9 cellular contexts compared by ENCODE assay signal in genomic region chr4:154492288-154492687, GRCh38. TPM values are rescaled to one million over a fixed set of nuclear protein-coding genes. Genes with fewer than 3 reads are reported as not detected.
DNase-seq lines count a peak whose midpoint lies in the region; ATAC-seq, FAIRE-seq and TF ChIP-seq lines count a peak whose summit lies in the region.
"Had no signal": no experiment of that assay in that cellular context is flagged by ENCODE, and none has a peak within 500 bp of the region (broad histone marks: within the 10 kb centered on the region; RNA-seq: fewer than 3 reads in every experiment).

No MANE protein-coding gene starts in this region.

- POLR2A ChIA-PET in K562 (lab: Yijun Ruan, JAX), result no interaction called here
- POLR2A ChIA-PET in naive thymus-derived CD8-positive, alpha-beta T cell (lab: Charles Lee), result no interaction called here

- intact Hi-C loops in K562 (cut with micrococcal nuclease) (no loop called here), body of pancreas (cut with DNase I) (no loop called here)

- peaks cover 6 to 46% (median 38%) of the 10 kb centered on the region in 10 experiments; a peak in 18 of 20 replicates for H3K4me1 ChIP-seq in BLaER1 treated with 17β-estradiol and CSF1 and Interleukin-3, amounts not matched to agents 10 nM and 100 nM
- H3K4me1 ChIP-seq in K562 (replicated peaks in 1 of 2; ENCODE audit: control insufficient read depth in 2 of 2, insufficient read depth in 2 of 2, low read length in 2 of 2), result peaks cover 3 to 22% of the 10 kb centered on the region in 2 experiments; a peak in 3 of 5 replicates
- H3K4me1 ChIP-seq in body of pancreas, result peaks cover 24% of the 10 kb centered on the region

- H3K9me3 Mint-ChIP-seq in naive thymus-derived CD8-positive, alpha-beta T cell, result peaks cover 0 to 6% (median 0%) of the 10 kb centered on the region in 9 donors

- peak; percentile 28 for FAIRE-seq in GM19239 (lab: Jason Lieb, UNC)
- no peak for FAIRE-seq in K562 (lab: Jason Lieb, UNC)

- peaks cover 0 to 16% (median 0%) of the 10 kb centered on the region in 11 experiments; a peak in 6 of 22 replicates for H3K36me3 ChIP-seq in BLaER1 treated with 17β-estradiol and CSF1 and Interleukin-3, amounts not matched to agents 10 nM and 100 nM
- H3K36me3 ChIP-seq in K562 (ENCODE audit: control insufficient read depth, insufficient read depth, low read length) (no peaks in the 10 kb centered on the region), body of pancreas (replicated peaks in 1 of 2; ENCODE audit: insufficient read depth in 1 of 2, low read depth in 2 of 2) (no peaks in the 10 kb centered on the region)

- peak overlapping the region in 3 of 11 experiments; percentile 64; a peak in 1 of 22 replicates for H3K27ac ChIP-seq in BLaER1 treated with 17β-estradiol and CSF1 and Interleukin-3, amounts not matched to agents 10 nM and 100 nM
- H3K27ac ChIP-seq in K562 (ENCODE audit: extremely low read depth, low read depth, low read length), result no peak overlapping the region
- H3K27ac ChIP-seq in body of pancreas, result no peak overlapping the region

- CTCF ChIA-PET in K562 (lab: Yijun Ruan, JAX; ENCODE audit: low intra/inter-chr PET ratio), result no interaction called here

- 44% methylated on average over 15 of the region's 16 CpGs for WGBS in K562 (ENCODE audit: insufficient coverage, low coverage, missing lambda C conversion rate)
- WGBS in body of pancreas, 2 donors, result 19 to 25% methylated on average over 16 of the region's 16 CpGs

- H3K9me3 ChIP-seq in BLaER1 treated with 17β-estradiol and CSF1 and Interleukin-3, amounts not matched to agents 10 nM and 100 nM (replicated peaks in 1 of 11), result peaks cover 0 to 34% (median 21%) of the 10 kb centered on the region in 11 experiments; a peak in 18 of 22 replicates
- H3K9me3 ChIP-seq in K562 (replicated peaks; ENCODE audit: control insufficient read depth, insufficient read depth, low read depth, low read length), result no peaks in the 10 kb centered on the region; the same call in 1 of the 2 replicates
- no peaks in the 10 kb centered on the region for H3K9me3 ChIP-seq in body of pancreas

- peak overlapping the region in 9 of 11 experiments; percentile 68 to 78 (median 72); a peak in 12 of 22 replicates for H3K9ac ChIP-seq in BLaER1 treated with 17β-estradiol and CSF1 and Interleukin-3, amounts not matched to agents 10 nM and 100 nM
- H3K9ac ChIP-seq in K562 (ENCODE audit: insufficient read depth in 1 of 2, low read depth in 2 of 2, low read length in 2 of 2), result peak overlapping the region in 1 of 2 experiments; percentile 89; a peak in 2 of 4 replicates

- H3K4me3 Mint-ChIP-seq in naive thymus-derived CD8-positive, alpha-beta T cell, result peak overlapping the region; percentile 12 to 83 (median 64)

- no peaks in the 10 kb centered on the region for H4K20me1 ChIP-seq in BLaER1 treated with 17β-estradiol and CSF1 and Interleukin-3, amounts not matched to agents 10 nM and 100 nM
- H4K20me1 ChIP-seq in K562 (replicated peaks; ENCODE audit: control insufficient read depth, insufficient read depth, low read length), result no peaks in the 10 kb centered on the region

- no peak overlapping the region for H3K27ac Mint-ChIP-seq in naive thymus-derived CD8-positive, alpha-beta T cell

- peaks cover 2 to 7% (median 2%) of the 10 kb centered on the region in 3 donors for H3K36me3 Mint-ChIP-seq in naive thymus-derived CD8-positive, alpha-beta T cell

- no peak for TF ChIP-seq POLR2A in K562 (conservative IDR thresholded peaks at IDR 0.05)
- TF ChIP-seq POLR2A in body of pancreas (IDR thresholded peaks at IDR 0.05), result no peak

- peak overlapping the region; percentile 86 for H2AFZ ChIP-seq in K562 (ENCODE audit: low read depth, low read length)

- H3K27me3 ChIP-seq in BLaER1 treated with 17β-estradiol and CSF1 and Interleukin-3, amounts not matched to agents 10 nM and 100 nM, result peaks cover 0 to 4% (median 0%) of the 10 kb centered on the region in 11 experiments; a peak in 2 of 22 replicates
- H3K27me3 ChIP-seq in K562 (ENCODE audit: control insufficient read depth in 2 of 2, insufficient read depth in 2 of 2, low read length in 2 of 2) (no peaks in the 10 kb centered on the region), body of pancreas (peaks cover 0 to 15% of the 10 kb centered on the region in 2 donors)

- in situ Hi-C loops in K562 (cut with MboI), result no loop called here

- BruUV-seq in K562 (replicated peaks; lab: Mats Ljungman, UMichigan), result no TSS peak

- DNase-seq in GM19239 (ENCODE audit: insufficient read length, low spot score), result no peak
- DNase-seq in K562 (ENCODE audit: extremely low read depth in 1 of 4, low spot score in 3 of 4), result no peak
- DNase-seq in naive thymus-derived CD8-positive, alpha-beta T cell, result no peak
- DNase-seq in stimulated activated CD4-positive, alpha-beta T cell treated with anti-CD3 and anti-CD28 coated beads, Interleukin-2, amount 100 ng/mL, for 48 hours, result no peak
- no peak for DNase-seq in body of pancreas
- DNase-seq in left lobe of liver (ENCODE audit: low spot score), result no peak
- DNase-seq: NCI-H2029 had no signal

- peaks cover 5 to 20% (median 19%) of the 10 kb centered on the region in 4 donors for H3K4me1 Mint-ChIP-seq in naive thymus-derived CD8-positive, alpha-beta T cell

- H3K4me2 ChIP-seq in BLaER1 treated with 17β-estradiol and CSF1 and Interleukin-3, amounts not matched to agents 10 nM and 100 nM, result peak overlapping the region; percentile 70 to 99 (median 87)
- peak overlapping the region; percentile 72 for H3K4me2 ChIP-seq in K562 (ENCODE audit: insufficient read depth, low read length)

- TF ChIP-seq CTCF in K562 (IDR thresholded peaks at IDR 0.05 in 2 of 3, conservative IDR thresholded peaks at IDR 0.05 in 1 of 3; ENCODE audit: insufficient read depth in 2 of 3, low read depth in 1 of 3, low read length in 3 of 3), result no peak
- no peak for TF ChIP-seq CTCF in body of pancreas (IDR thresholded peaks at IDR 0.05)

- H3K4me3 ChIP-seq in BLaER1 treated with 17β-estradiol and CSF1 and Interleukin-3, amounts not matched to agents 10 nM and 100 nM, result peak overlapping the region; percentile 56 to 77 (median 70)
- H3K4me3 ChIP-seq in K562 (peak overlapping the region; percentile 30), body of pancreas (no peak overlapping the region)

- no peak for ATAC-seq in K562
- ATAC-seq in naive thymus-derived CD8-positive, alpha-beta T cell, result peak in 1 of 2 donors; percentile 61
- ATAC-seq in body of pancreas, result no peak
- no peak for ATAC-seq in left lobe of liver
- ATAC-seq in GM19328 (IDR thresholded peaks at IDR 0.05; ENCODE audit: unreplicated experiment), result no peak

- no peak for TF ChIP-seq EP300 in K562 (IDR thresholded peaks at IDR 0.05; ENCODE audit: low read length)

- no peak for TF ChIP-seq RAD21 in K562 (CRISPR knock-in tag; conservative IDR thresholded peaks at IDR 0.05 in 1 of 2, IDR thresholded peaks at IDR 0.05 in 1 of 2)

- H3K9me1 ChIP-seq in K562 (ENCODE audit: control insufficient read depth, insufficient read depth, low read length), result no peaks in the 10 kb centered on the region

- peaks cover 41 to 88% (median 56%) of the 10 kb centered on the region in 5 donors for H3K27me3 Mint-ChIP-seq in naive thymus-derived CD8-positive, alpha-beta T cell

- no peaks in the 10 kb centered on the region; the same call in 2 of the 3 replicates for H3K79me2 ChIP-seq in K562 (ENCODE audit: control insufficient read depth, insufficient read depth, low read length)

RNA-seq across cellular contexts. Expression of gene DCHS2, which starts 0.7 kb away (rescaled TPM):
- total RNA-seq in K562 (2011; cell fraction: chromatin; rRNA removed; ENCODE audit: low replicate concordance), result 30.9 and 53.8 TPM in 2 replicates
- total RNA-seq in K562 (2011; cell fraction: nucleolus; rRNA removed), result 26.5 and 31.7 TPM in 2 replicates
- 25.2 and 27.7 TPM in 2 replicates for total RNA-seq in K562 (2011; cell fraction: nucleoplasm; rRNA removed)
- total RNA-seq in K562 (2014; rRNA removed) (5.5 and 5.7 TPM in 2 replicates), K562 (2014; rRNA removed; fragmentation: Illumina TruSeq; extraction: Trizol) (6.8 and 7.4 TPM in 2 replicates), K562 (2015; rRNA removed; fragmentation: Illumina TruSeq; extraction: Trizol) (5.7 and 5.8 TPM in 2 replicates), K562 (2021) (6.9 and 7.1 TPM in 2 replicates), body of pancreas (under 1 TPM; 0.33 to 0.78 TPM), left lobe of liver (0.08 TPM)
- polyA plus RNA-seq in K562 (2011; rRNA removed) (1.8 and 2.8 TPM in 2 replicates), K562 (2014; fragmentation: Illumina TruSeq; extraction: Trizol) (4.7 and 5.3 TPM in 2 replicates), K562 (2014; fragmentation: Nextera tagmentation; extraction: Ambion mirVana) (under 1 TPM; 0.49 to 0.92 TPM), K562 (2014; rRNA removed) (4.6 TPM in 2 replicates)
- polyA plus RNA-seq in K562 (2011; cell fraction: cytosol; rRNA removed), result 1.2 and 1.6 TPM in 2 replicates
- polyA plus RNA-seq in K562 (2011; cell fraction: nucleus; rRNA removed), result 4.2 and 7.1 TPM in 2 replicates
- polyA plus RNA-seq in K562 (2012), result 3.9 and 7.6 TPM in 2 replicates
- polyA minus RNA-seq in K562 (2011; rRNA and poly(A)+ RNA removed), result 6.5 and 7.1 TPM in 2 replicates
- 4.7 and 5.5 TPM in 2 replicates for polyA minus RNA-seq in K562 (2011; cell fraction: cytosol; rRNA and poly(A)+ RNA removed)
- 14.5 and 16.0 TPM in 2 replicates for polyA minus RNA-seq in K562 (2011; cell fraction: nucleus; rRNA and poly(A)+ RNA removed)
- not detected for total RNA-seq in naive thymus-derived CD8-positive, alpha-beta T cell
- not detected for polyA plus RNA-seq in naive thymus-derived CD8-positive, alpha-beta T cell

RNA-seq across cellular contexts. Expression of gene PLRG1, which starts 57.9 kb away (rescaled TPM):
- 71.5 and 148 TPM in 2 replicates for total RNA-seq in K562 (2011; cell fraction: chromatin; rRNA removed; ENCODE audit: low replicate concordance)
- 34.5 and 37.6 TPM in 2 replicates for total RNA-seq in K562 (2011; cell fraction: nucleolus; rRNA removed)
- 54.0 and 76.6 TPM in 2 replicates for total RNA-seq in K562 (2011; cell fraction: nucleoplasm; rRNA removed)
- 48.0 and 53.1 TPM in 2 replicates for total RNA-seq in K562 (2014; rRNA removed)
- 120 and 142 TPM in 2 replicates for total RNA-seq in K562 (2014; rRNA removed; fragmentation: Illumina TruSeq; extraction: Trizol)
- total RNA-seq in K562 (2015; rRNA removed; fragmentation: Illumina TruSeq; extraction: Trizol), result 67.3 and 68.9 TPM in 2 replicates
- total RNA-seq in K562 (2021), result 121 and 122 TPM in 2 replicates
- 141 and 204 TPM in 2 replicates for polyA plus RNA-seq in K562 (2011; rRNA removed)
- polyA plus RNA-seq in K562 (2011; cell fraction: cytosol; rRNA removed), result 73.8 and 75.2 TPM in 2 replicates
- polyA plus RNA-seq in K562 (2011; cell fraction: nucleus; rRNA removed), result 90.1 and 129 TPM in 2 replicates
- polyA plus RNA-seq in K562 (2012), result 100.0 and 100 TPM in 2 replicates
- 114 and 116 TPM in 2 replicates for polyA plus RNA-seq in K562 (2014; fragmentation: Illumina TruSeq; extraction: Trizol)
- 100 to 1,000 TPM; 218 to 248 TPM for polyA plus RNA-seq in K562 (2014; fragmentation: Nextera tagmentation; extraction: Ambion mirVana)
- 107 and 118 TPM in 2 replicates for polyA plus RNA-seq in K562 (2014; rRNA removed)
- polyA minus RNA-seq in K562 (2011; rRNA and poly(A)+ RNA removed), result 186 and 209 TPM in 2 replicates
- 29.1 and 65.3 TPM in 2 replicates for polyA minus RNA-seq in K562 (2011; cell fraction: cytosol; rRNA and poly(A)+ RNA removed)
- 64.1 and 138 TPM in 2 replicates for polyA minus RNA-seq in K562 (2011; cell fraction: nucleus; rRNA and poly(A)+ RNA removed)
- total RNA-seq in naive thymus-derived CD8-positive, alpha-beta T cell, result 10 to 100 TPM; 90.4 to 92.4 TPM
- polyA plus RNA-seq in naive thymus-derived CD8-positive, alpha-beta T cell, result 10 to 100 TPM; 86.2 to 92.3 (median 89.3) TPM
- 10 to 100 TPM; 15.2 to 25.2 TPM for total RNA-seq in body of pancreas
- 28.3 TPM for total RNA-seq in left lobe of liver

Comparison
In these comparisons a context has a peak if more than half of its experiments do, and no peak if none do; other contexts are left out.
1. H3K4me3 ChIP-seq: peak in BLaER1 treated with 17β-estradiol and CSF1 and Interleukin-3, amounts not matched to agents 10 nM and 100 nM (10 of 10) and K562 (single experiment); none in body of pancreas (0 of 2).